Comparison of ENCODE assay signal across 8 cellular contexts in the genomic region with DNA sequence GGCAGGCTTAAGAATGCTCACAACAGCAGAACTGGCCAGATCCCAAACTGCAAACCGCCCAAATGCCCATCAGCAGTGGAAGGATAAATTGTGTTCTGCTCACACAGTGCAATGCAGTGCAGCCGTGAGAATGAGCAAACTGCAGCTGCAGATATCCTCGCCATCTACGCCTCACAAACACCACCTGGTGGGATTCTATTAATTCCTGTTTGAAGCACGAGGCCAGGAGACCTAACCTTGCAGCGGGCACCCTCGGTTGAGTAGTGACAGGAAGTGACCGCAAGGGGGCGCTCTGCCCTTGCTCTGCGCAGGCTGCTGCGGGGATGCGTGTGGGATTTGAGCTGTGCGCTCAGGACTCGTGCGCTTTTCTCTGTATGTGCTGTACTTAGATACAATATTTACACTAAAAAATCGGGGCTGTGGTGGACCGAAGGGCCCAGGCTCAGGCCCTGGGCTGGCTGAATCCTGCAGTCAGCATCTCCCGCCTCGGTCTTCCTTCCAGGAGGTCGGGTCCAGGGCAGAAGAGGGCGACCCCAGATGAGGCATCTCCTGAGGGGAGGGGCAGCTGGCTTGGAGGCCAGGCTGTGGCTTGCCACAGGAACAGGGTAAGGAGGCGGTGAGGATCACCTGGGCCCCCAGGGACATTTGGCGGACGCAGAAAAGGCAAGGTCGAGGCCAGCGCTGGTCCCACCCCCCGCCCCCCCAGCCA. TPM values are rescaled to one million over a fixed set of nuclear protein-coding genes. Genes with fewer than 3 reads are reported as not detected.
DNase-seq lines count a peak whose midpoint lies in the region; ATAC-seq and TF ChIP-seq lines count a peak whose summit lies in the region.

No MANE protein-coding gene starts in this region.

- TF ChIP-seq CTCF in Caco-2 (IDR thresholded peaks at IDR 0.05; ENCODE audit: insufficient read depth in 1 of 2, low read depth in 1 of 2, low read length in 1 of 2, severe bottlenecking in 1 of 2, unreplicated experiment in 1 of 2) (peak; percentile 98), epithelial cell of esophagus (IDR thresholded peaks at IDR 0.05; ENCODE audit: insufficient read depth, low read depth, low read length, missing control alignments) (peak; percentile 94)

- no peaks in the 10 kb centered on the region for H3K27me3 ChIP-seq in Caco-2 (replicated peaks; ENCODE audit: control insufficient read depth, insufficient read depth, low read length)

- H3K4me1 Mint-ChIP-seq in Caco-2 (ENCODE audit: low read depth, unreplicated experiment), result no peaks in the 10 kb centered on the region

- peak; percentile 85 to 92 for DNase-seq in Caco-2
- DNase-seq in HUDEP-2 (lab: John Stamatoyannopoulos, UW; ENCODE audit: unreplicated experiment in 76 of 76), result peak in 66 of 76 experiments; percentile 3 to 81 (median 52)
- DNase-seq in NOMO-1 treated with DMSO at 0.1 percent for 48 hours (lab: John Stamatoyannopoulos, UW; ENCODE audit: unreplicated experiment), result peak; percentile 78
- DNase-seq in activated CD8-positive, alpha-beta memory T cell treated with anti-CD3 and anti-CD28 coated beads, Interleukin-2, amount 50 U/mL, for 24 hours (ENCODE audit: extremely low read depth), result peak; percentile 44
- DNase-seq in epithelial cell of esophagus (ENCODE audit: low read depth), result peak; percentile 77
- peak; percentile 83 for DNase-seq in mucosa of gallbladder (ENCODE audit: low spot score)
- peak; percentile 90 for DNase-seq in stimulated activated CD8-positive, alpha-beta memory T cell treated with anti-CD3 and anti-CD28 coated beads, Interleukin-4, amount 100 ng/mL, for 48 hours

- CTCF ChIA-PET in Caco-2 (lab: Charles Lee), result interaction anchor here (0.5 to 1.7 kb wide), 37 partner anchors 9 to 751 kb away, joined by 3 to 39 read pairs (median 5); partner anchors contain the start of gene KCNF1

- no peak overlapping the region for H3K4me3 Mint-ChIP-seq in Caco-2 (ENCODE audit: unreplicated experiment)

- no peaks in the 10 kb centered on the region for H3K9me3 ChIP-seq in Caco-2

- no peaks in the 10 kb centered on the region for H3K9me3 Mint-ChIP-seq in Caco-2 (ENCODE audit: unreplicated experiment)

- peaks cover 15% of the 10 kb centered on the region for H3K27me3 Mint-ChIP-seq in Caco-2 (ENCODE audit: insufficient read depth, unreplicated experiment)

- H3K4me3 ChIP-seq in Caco-2 (ENCODE audit: low read depth, low read length), result no peak overlapping the region
- no peak overlapping the region for H3K4me3 ChIP-seq in epithelial cell of esophagus (ENCODE audit: low read length)

- intact Hi-C loops in Caco-2 (cut with micrococcal nuclease; ENCODE audit: unreplicated experiment), result loop anchor here (1.0 to 2.0 kb wide), 2 partner anchors 123 to 196 kb away; no protein-coding TSS in a partner anchor

- ATAC-seq in GM21381 (IDR thresholded peaks at IDR 0.05; ENCODE audit: unreplicated experiment), result peak; percentile 88

- POLR2A ChIA-PET in Caco-2 (lab: Charles Lee), result no interaction called here

- no peak overlapping the region for H3K27ac Mint-ChIP-seq in Caco-2 (ENCODE audit: unreplicated experiment)

- no peaks in the 10 kb centered on the region for H3K36me3 ChIP-seq in Caco-2 (ENCODE audit: control insufficient read depth, insufficient read depth, low read length)

- no TSS peak for BruUV-seq in Caco-2 (replicated peaks; lab: Mats Ljungman, UMichigan)

- no peaks in the 10 kb centered on the region for H3K36me3 Mint-ChIP-seq in Caco-2 (ENCODE audit: insufficient read depth, unreplicated experiment)

- no peaks in the 10 kb centered on the region for H3K4me1 ChIP-seq in Caco-2

RNA-seq across cellular contexts. Expression of gene PDIA6, which starts 19.8 kb away (rescaled TPM):
- total RNA-seq in Caco-2 (2022) (379 and 384 TPM in 2 replicates), mucosa of gallbladder (213 TPM)
